Comparison of ENCODE assay signal across 1 cellular context in the genomic region with DNA sequence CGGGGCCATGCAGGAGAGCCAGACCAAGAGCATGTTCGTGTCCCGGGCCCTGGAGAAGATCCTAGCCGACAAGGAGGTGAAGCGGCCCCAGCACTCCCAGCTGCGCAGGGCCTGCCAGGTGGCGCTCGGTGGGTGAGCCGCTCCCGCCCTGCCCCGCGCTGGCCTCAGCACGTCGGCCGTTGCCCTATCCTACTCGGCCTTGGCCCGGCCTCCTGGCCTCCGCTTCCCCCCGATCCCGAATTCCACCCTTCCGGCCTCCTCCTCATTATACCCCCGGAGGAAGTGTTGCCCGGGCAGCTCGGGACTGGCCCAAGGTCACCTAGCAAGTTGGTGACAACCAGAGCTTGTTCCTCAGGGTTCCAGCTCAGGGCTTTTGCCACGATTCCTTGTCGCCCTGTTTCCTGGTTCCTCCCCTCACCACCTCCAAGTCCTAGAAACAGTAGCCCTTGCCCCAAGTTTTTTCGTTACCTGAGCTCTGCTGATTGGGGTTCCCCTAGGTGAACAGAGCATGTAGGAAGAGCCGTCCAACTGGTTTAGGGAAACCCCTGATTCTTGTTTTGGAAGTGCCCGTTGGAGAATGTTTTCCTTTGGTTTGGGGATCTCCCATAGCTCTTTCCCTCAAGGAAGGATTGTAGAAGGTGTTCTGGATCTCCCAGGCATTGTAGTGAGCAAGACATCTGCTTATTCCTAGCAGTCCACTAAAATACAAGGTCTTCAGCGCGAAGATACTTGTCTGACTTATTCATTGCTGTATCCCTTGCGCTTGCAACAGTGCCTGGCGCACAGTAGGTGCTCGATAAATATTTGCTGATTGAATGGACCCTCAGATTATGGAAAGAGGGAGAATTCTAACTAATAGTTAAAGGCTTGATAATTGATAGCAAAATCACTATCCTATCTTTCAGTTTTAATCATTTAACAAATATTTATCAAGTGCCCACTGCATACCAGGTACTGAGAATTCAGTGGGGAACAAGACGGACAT.
A peak's percentile ranks its signal among the peaks of the same experiment; 100 is the strongest.
TF ChIP-seq lines count a peak whose summit lies in the region.

No MANE protein-coding gene starts in this region.

TF ChIP-seq in HepG2, 621 proteins besides CTCF, POLR2A, EP300 and RAD21 (continued from another document):
- TF ChIP-seq, protein P1, sequence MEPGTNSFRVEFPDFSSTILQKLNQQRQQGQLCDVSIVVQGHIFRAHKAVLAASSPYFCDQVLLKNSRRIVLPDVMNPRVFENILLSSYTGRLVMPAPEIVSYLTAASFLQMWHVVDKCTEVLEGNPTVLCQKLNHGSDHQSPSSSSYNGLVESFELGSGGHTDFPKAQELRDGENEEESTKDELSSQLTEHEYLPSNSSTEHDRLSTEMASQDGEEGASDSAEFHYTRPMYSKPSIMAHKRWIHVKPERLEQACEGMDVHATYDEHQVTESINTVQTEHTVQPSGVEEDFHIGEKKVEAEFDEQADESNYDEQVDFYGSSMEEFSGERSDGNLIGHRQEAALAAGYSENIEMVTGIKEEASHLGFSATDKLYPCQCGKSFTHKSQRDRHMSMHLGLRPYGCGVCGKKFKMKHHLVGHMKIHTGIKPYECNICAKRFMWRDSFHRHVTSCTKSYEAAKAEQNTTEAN (CRISPR knock-in tag; conservative IDR thresholded peaks at IDR 0.05): peak; percentile 55
- TF ChIP-seq ZSCAN22 (CRISPR knock-in tag; IDR thresholded peaks at IDR 0.05): 0 out of 2 replicates have a peak, but pooled peaks have one; percentile 75
- TF ChIP-seq, protein P2, sequence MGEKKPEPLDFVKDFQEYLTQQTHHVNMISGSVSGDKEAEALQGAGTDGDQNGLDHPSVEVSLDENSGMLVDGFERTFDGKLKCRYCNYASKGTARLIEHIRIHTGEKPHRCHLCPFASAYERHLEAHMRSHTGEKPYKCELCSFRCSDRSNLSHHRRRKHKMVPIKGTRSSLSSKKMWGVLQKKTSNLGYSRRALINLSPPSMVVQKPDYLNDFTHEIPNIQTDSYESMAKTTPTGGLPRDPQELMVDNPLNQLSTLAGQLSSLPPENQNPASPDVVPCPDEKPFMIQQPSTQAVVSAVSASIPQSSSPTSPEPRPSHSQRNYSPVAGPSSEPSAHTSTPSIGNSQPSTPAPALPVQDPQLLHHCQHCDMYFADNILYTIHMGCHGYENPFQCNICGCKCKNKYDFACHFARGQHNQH (CRISPR knock-in tag; IDR thresholded peaks at IDR 0.05): no peak
- 0 out of 2 replicates have a peak, but pooled peaks have one; percentile 40 for TF ChIP-seq ZFYVE20 (CRISPR knock-in tag; IDR thresholded peaks at IDR 0.05; ENCODE audit: borderline replicate concordance, low read depth)
- TF ChIP-seq RARG (CRISPR knock-in tag; IDR thresholded peaks at IDR 0.05; ENCODE audit: low read depth): 0 out of 2 replicates have a peak, but pooled peaks have one; percentile 26
- no peak for TF ChIP-seq EEA1 (CRISPR knock-in tag; IDR thresholded peaks at IDR 0.05; ENCODE audit: borderline replicate concordance)
- TF ChIP-seq U2AF2 (IDR thresholded peaks at IDR 0.05; ENCODE audit: low read depth, low read length): 0 out of 2 replicates have a peak, but pooled peaks have one; percentile 39
- TF ChIP-seq ZNF883 (CRISPR knock-in tag; IDR thresholded peaks at IDR 0.05; ENCODE audit: not compliant biosample characterization): peak; percentile 22
